In genomic region chrX:129655547-129656248, GRCh38 we compare ENCODE assay signal across 10 cellular contexts. TPM values are rescaled to one million over a fixed set of nuclear protein-coding genes. Genes with fewer than 3 reads are reported as not detected.
A peak's percentile ranks its signal among the peaks of the same experiment; 100 is the strongest.
DNase-seq lines count a peak whose midpoint lies in the region; ATAC-seq and TF ChIP-seq lines count a peak whose summit lies in the region.
"Had no signal": no experiment of that assay in that cellular context is flagged by ENCODE, and none has a peak within 500 bp of the region (broad histone marks: within the 10 kb centered on the region; RNA-seq: fewer than 3 reads in every experiment).

No MANE protein-coding gene starts in this region.

- H3K27ac ChIP-seq in CD4-positive, alpha-beta memory T cell (ENCODE audit: low read depth, low read length) = no peak overlapping the region
- H3K27ac ChIP-seq: gastrocnemius medialis, KMS-11 had no signal

- peak overlapping the region; percentile 53 to 76 (median 74) for H3K4me3 Mint-ChIP-seq in CD4-positive, alpha-beta memory T cell
- H3K4me3 Mint-ChIP-seq in T-helper 17 cell (peak overlapping the region; percentile 88), immature natural killer cell (peak overlapping the region; percentile 36 to 68 (median 52))

- no peaks in the 10 kb centered on the region for H3K36me3 ChIP-seq in CD4-positive, alpha-beta memory T cell (ENCODE audit: insufficient read depth, low read length)
- H3K36me3 ChIP-seq: gastrocnemius medialis had no signal

- H3K27me3 Mint-ChIP-seq in CD4-positive, alpha-beta memory T cell = peaks cover 0 to 5% of the 10 kb centered on the region in 2 donors
- H3K27me3 Mint-ChIP-seq in T-helper 17 cell (peaks cover 7% of the 10 kb centered on the region), immature natural killer cell (ENCODE audit: low read depth in 3 of 3) (peaks cover 5 to 12% (median 8%) of the 10 kb centered on the region in 3 donors)

- no peak overlapping the region for H3K4me3 ChIP-seq in CD4-positive, alpha-beta memory T cell (ENCODE audit: low read length in 2 of 2)

- H3K27me3 ChIP-seq in CD4-positive, alpha-beta memory T cell (ENCODE audit: insufficient read depth, low read length) = peaks cover 4% of the 10 kb centered on the region
- H3K27me3 ChIP-seq: gastrocnemius medialis had no signal

- H3K27ac Mint-ChIP-seq in CD4-positive, alpha-beta memory T cell = no peak overlapping the region
- no peak overlapping the region for H3K27ac Mint-ChIP-seq in T-helper 17 cell
- H3K27ac Mint-ChIP-seq in immature natural killer cell = no peak overlapping the region

- H3K9me3 ChIP-seq in CD4-positive, alpha-beta memory T cell (ENCODE audit: control insufficient read depth in 1 of 2, low read length in 2 of 2) = no peaks in the 10 kb centered on the region
- no peaks in the 10 kb centered on the region for H3K9me3 ChIP-seq in T-helper 17 cell (ENCODE audit: control insufficient read depth, low read length, poor library complexity, severe bottlenecking)
- H3K9me3 ChIP-seq: gastrocnemius medialis had no signal

- DNase-seq in CD4-positive, alpha-beta memory T cell = peak in 4 of 5 donors; percentile 25 to 33 (median 31)
- DNase-seq in GM13977 (ENCODE audit: low spot score) = no peak
- DNase-seq in T-helper 17 cell = no peak
- no peak for DNase-seq in immature natural killer cell
- DNase-seq in activated CD4-positive, CD25-positive, alpha-beta regulatory T cell (lab: John Stamatoyannopoulos, UW) = no peak
- DNase-seq: gastrocnemius medialis had no signal

- H3K4me1 ChIP-seq in CD4-positive, alpha-beta memory T cell (ENCODE audit: insufficient read depth, low read length) = peaks cover 10% of the 10 kb centered on the region

- peak; percentile 29 for TF ChIP-seq CTCF in GM13977 (IDR thresholded peaks at IDR 0.05; ENCODE audit: extremely low read depth, insufficient read depth, missing control alignments)

- POLR2A ChIA-PET in CD4-positive, alpha-beta memory T cell (lab: Charles Lee; ENCODE audit: partially characterized antibody) = no interaction called here

- CTCF ChIA-PET in CD4-positive, alpha-beta memory T cell (lab: Charles Lee; ENCODE audit: partially characterized antibody) = interaction anchor here (0.6 to 2.4 kb wide), 10 partner anchors 17 to 270 kb away, joined by 3 to 14 read pairs (median 3); no protein-coding TSS in a partner anchor

- ATAC-seq in T-helper 17 cell = peak; percentile 57
- no peak for ATAC-seq in GM19035 (IDR thresholded peaks at IDR 0.05; ENCODE audit: unreplicated experiment)
- no peak for ATAC-seq in GM21786 (IDR thresholded peaks at IDR 0.05; ENCODE audit: unreplicated experiment)
- ATAC-seq in HG03045 (IDR thresholded peaks at IDR 0.05; ENCODE audit: unreplicated experiment) = no peak

- peaks cover 3 to 9% (median 6%) of the 10 kb centered on the region in 4 donors for H3K4me1 Mint-ChIP-seq in CD4-positive, alpha-beta memory T cell
- H3K4me1 Mint-ChIP-seq in T-helper 17 cell (peaks cover 9% of the 10 kb centered on the region), immature natural killer cell (peaks cover 0 to 8% of the 10 kb centered on the region in 2 donors)

- intact Hi-C loops in CD4-positive, alpha-beta memory T cell (cut with micrococcal nuclease) = loop anchor here (1.0 to 5.0 kb wide), 3 partner anchors 72 to 251 kb away; partner anchors contain the start of gene UTP14A

- no peaks in the 10 kb centered on the region for H3K36me3 Mint-ChIP-seq in CD4-positive, alpha-beta memory T cell
- no peaks in the 10 kb centered on the region for H3K36me3 Mint-ChIP-seq in T-helper 17 cell (ENCODE audit: low read depth)
- no peaks in the 10 kb centered on the region for H3K36me3 Mint-ChIP-seq in immature natural killer cell

- in situ Hi-C loops in GM13977 (cut with MboI; ENCODE audit: low pct_unique_long_range_greater_than_20kb, low sequenced_read_pairs, unreplicated experiment) = no loop called here

- H3K9me3 Mint-ChIP-seq in CD4-positive, alpha-beta memory T cell = no peaks in the 10 kb centered on the region
- no peaks in the 10 kb centered on the region for H3K9me3 Mint-ChIP-seq in immature natural killer cell

RNA-seq across cellular contexts. Expression of gene APLN, which starts 0.9 kb away (rescaled TPM):
- not detected for total RNA-seq in CD4-positive, alpha-beta memory T cell
- polyA plus RNA-seq in CD4-positive, alpha-beta memory T cell = not detected
- total RNA-seq in T-helper 17 cell = not detected
- not detected for polyA plus RNA-seq in immature natural killer cell
- total RNA-seq: gastrocnemius medialis had no signal

Comparison
In these comparisons a context has a peak if more than half of its experiments do, and no peak if none do; other contexts are left out.
1. DNase-seq: peak in CD4-positive, alpha-beta memory T cell (4 of 5); none in GM13977 (single experiment), T-helper 17 cell (0 of 3), immature natural killer cell (0 of 3) and activated CD4-positive, CD25-positive, alpha-beta regulatory T cell (0 of 4).
2. Peak in every context shown above with its lines, with median percentiles within 50 percentile points of each other: H3K4me3 Mint-ChIP-seq.